In genomic region chr19:3914199-3914598, GRCh38 we compare ENCODE assay signal across 27 cellular contexts. TPM values are rescaled to one million over a fixed set of nuclear protein-coding genes. Genes with fewer than 3 reads are reported as not detected.
"Had no signal": no experiment of that assay in that cellular context is flagged by ENCODE, and none has a peak within 500 bp of the region (broad histone marks: within the 10 kb centered on the region; RNA-seq: fewer than 3 reads in every experiment).

No MANE protein-coding gene starts in this region.

- H3K36me3 ChIP-seq: gastrocnemius medialis, heart right ventricle, neutrophil, stomach, thoracic aorta, transverse colon had no signal

- H3K4me3 ChIP-seq: gastrocnemius medialis, heart right ventricle, mucosa of descending colon, stomach, thoracic aorta, transverse colon had no signal

- H3K27ac ChIP-seq: gastrocnemius medialis, heart right ventricle, neutrophil, stomach, thoracic aorta, transverse colon had no signal

- FAIRE-seq: endometrium, islet of Langerhans, small intestine had no signal

- H3K9me3 ChIP-seq: gastrocnemius medialis, neutrophil had no signal

- ATAC-seq: esophagus mucosa; mucosa of descending colon; naive thymus-derived CD8-positive, alpha-beta T cell had no signal

- DNase-seq: effector memory CD4-positive, alpha-beta T cell; gastrocnemius medialis; heart right ventricle; hypothalamus; kidney glomerular epithelial cell; mucosa of descending colon; naive thymus-derived CD8-positive, alpha-beta T cell; posterior cingulate gyrus; small intestine; stimulated activated CD4-positive, alpha-beta T cell treated with anti-CD3 and anti-CD28 coated beads, Interleukin-12 subunit alpha, Interleukin-12 subunit beta, amount 100 ng/mL, for 4 hours; stimulated activated naive CD4-positive, alpha-beta T cell; stomach; substantia nigra; transverse colon had no signal

- H3K4me1 ChIP-seq: gastrocnemius medialis, heart right ventricle, stomach, transverse colon had no signal

- H3K27me3 ChIP-seq: gastrocnemius medialis, heart right ventricle, neutrophil, stomach, transverse colon had no signal

RNA-seq across cellular contexts. Expression of gene NMRK2, which starts 18.7 kb away (rescaled TPM):
- total RNA-seq: esophagus mucosa; fibroblast of lung; liver; lung microvascular endothelial cell; mesenteric fat pad; naive thymus-derived CD8-positive, alpha-beta T cell; osteocyte; pulmonary artery endothelial cell; ureter had no signal
- polyA plus RNA-seq: fibroblast of lung; naive thymus-derived CD8-positive, alpha-beta T cell; neural cell had no signal

RNA-seq across cellular contexts. Expression of gene ATCAY, which starts 33.7 kb away (rescaled TPM):
- total RNA-seq: esophagus mucosa; fibroblast of lung; gastrocnemius medialis; heart right ventricle; liver; lung microvascular endothelial cell; mesenteric fat pad; naive thymus-derived CD8-positive, alpha-beta T cell; osteocyte; pulmonary artery endothelial cell; thoracic aorta had no signal
- polyA plus RNA-seq: heart right ventricle, liver had no signal

RNA-seq across cellular contexts. Expression of gene ZFR2, which starts 45.4 kb away (rescaled TPM):
- total RNA-seq: esophagus mucosa, fibroblast of lung, gastrocnemius medialis, liver, lung microvascular endothelial cell, mesenteric fat pad, osteocyte, pulmonary artery endothelial cell, thoracic aorta, transverse colon had no signal
- polyA plus RNA-seq: fibroblast of lung, heart right ventricle, liver had no signal
